8 cellular contexts compared by ENCODE assay signal in the genomic region with DNA sequence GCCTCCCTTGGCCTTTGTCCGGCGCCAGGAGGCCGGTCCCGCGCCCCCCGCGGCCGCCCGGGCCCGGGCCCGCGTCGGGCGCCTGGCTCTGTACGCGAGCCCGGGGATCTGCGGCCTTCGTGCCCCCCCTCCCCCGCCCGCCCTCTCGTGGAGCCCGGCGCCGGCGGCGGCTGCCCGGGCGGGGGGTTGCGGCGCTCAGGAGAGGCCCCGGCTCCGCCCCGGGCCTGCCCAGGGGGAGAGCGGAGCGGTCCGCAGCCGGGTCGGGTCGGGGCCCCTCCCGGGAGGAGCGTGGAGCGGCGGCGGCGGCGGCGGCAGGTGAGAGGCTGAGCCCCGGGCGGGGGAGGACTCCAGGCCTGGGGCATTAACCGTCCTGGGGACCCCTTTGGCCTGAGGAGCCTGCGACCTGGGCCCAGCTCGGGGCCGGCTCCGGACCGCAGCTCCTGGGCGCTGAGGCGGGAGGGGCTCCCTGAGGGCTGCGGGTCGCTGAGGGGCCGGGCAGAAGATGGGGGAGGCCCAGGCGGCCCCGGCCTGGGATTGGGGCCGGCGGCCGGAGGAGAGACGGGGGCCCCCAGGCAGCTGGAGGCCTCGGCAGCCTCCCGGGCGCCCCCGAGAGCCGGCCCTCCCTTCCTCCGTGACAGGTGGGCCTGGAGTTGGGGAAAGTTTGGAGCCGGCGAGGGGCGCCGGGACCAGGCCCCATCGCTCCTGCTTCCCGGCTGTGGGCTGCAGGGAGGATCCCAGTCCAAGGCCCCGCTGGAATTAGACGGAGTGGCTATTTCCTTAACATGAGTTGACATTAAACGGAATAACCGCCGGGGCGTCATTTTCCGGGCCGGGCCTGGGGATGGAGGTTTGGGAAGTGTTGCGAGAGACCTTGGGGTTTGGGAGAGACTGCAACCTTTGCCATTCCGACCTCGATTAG. TPM values are rescaled to one million over a fixed set of nuclear protein-coding genes. Genes with fewer than 3 reads are reported as not detected.
A peak's percentile ranks its signal among the peaks of the same experiment; 100 is the strongest.
DNase-seq lines count a peak whose midpoint lies in the region; ATAC-seq, FAIRE-seq and TF ChIP-seq lines count a peak whose summit lies in the region.
"Not testable (repeated sequence)": the region's sequence is repeated elsewhere in the genome, so short reads cannot be mapped to it uniquely, and the experiment has no call there.

No MANE protein-coding gene starts in this region.

- H3K36me3 ChIP-seq in OCI-LY7 (ENCODE audit: insufficient read depth, low read length), result peaks cover 37% of the 10 kb centered on the region
- H3K36me3 ChIP-seq in H1 (ENCODE audit: control insufficient read depth in 2 of 4, insufficient read depth in 4 of 4, low read length in 3 of 4); liver (ENCODE audit: control insufficient read depth in 4 of 4, insufficient read depth in 3 of 4, low read depth in 1 of 4, low read length in 3 of 4); smooth muscle cell (ENCODE audit: low read depth): not testable (repeated sequence)

- H4K20me1 ChIP-seq in OCI-LY7 (ENCODE audit: insufficient read depth, low read length) (peaks cover 13% of the 10 kb centered on the region; the same call in 1 of the 2 replicates), smooth muscle cell (ENCODE audit: low read depth) (peaks cover 21% of the 10 kb centered on the region)
- H4K20me1 ChIP-seq in H1 (replicated peaks in 1 of 2; ENCODE audit: control insufficient read depth in 1 of 2, insufficient read depth in 2 of 2, low read length in 2 of 2), result not testable (repeated sequence)

- not testable (repeated sequence) for H3K9me3 Mint-ChIP-seq in activated T-cell treated with anti-CD3 and anti-CD28 coated beads, Interleukin-2, amount 50 U/mL, for 4 hours

- H3K79me1 ChIP-seq in H1 (ENCODE audit: low read depth, low read length), result not testable (repeated sequence)

- H3K56ac ChIP-seq in H1 (replicated peaks; ENCODE audit: insufficient read length, low read depth, low read length), result not testable (repeated sequence)

- H3K27me3 Mint-ChIP-seq in activated T-cell treated with anti-CD3 and anti-CD28 coated beads, Interleukin-2, amount 50 U/mL, for 4 hours (ENCODE audit: low read depth), result not testable (repeated sequence)

- ATAC-seq in GM19328 (IDR thresholded peaks at IDR 0.05; ENCODE audit: unreplicated experiment), result peak; percentile 33
- ATAC-seq in HG03103 (IDR thresholded peaks at IDR 0.05; ENCODE audit: low read depth, unreplicated experiment), result peak; percentile 32
- peak; percentile 42 for ATAC-seq in activated T-cell treated with anti-CD3 and anti-CD28 coated beads, Interleukin-2, amount 50 U/mL, for 4 hours

- TF ChIP-seq CTCF in OCI-LY7 (conservative IDR thresholded peaks at IDR 0.05; ENCODE audit: low read length); H1 (IDR thresholded peaks at IDR 0.05; ENCODE audit: control extremely low read depth in 1 of 3, insufficient read depth in 1 of 3, low read depth in 1 of 3, low read length in 3 of 3); liver (IDR thresholded peaks at IDR 0.05; ENCODE audit: low read depth, low read length, missing input control); smooth muscle cell (IDR thresholded peaks at IDR 0.05; ENCODE audit: borderline replicate concordance, insufficient read depth, poor library complexity, severe bottlenecking): not testable (repeated sequence)

- POLR2A ChIA-PET in OCI-LY7 (lab: Charles Lee), result not testable (repeated sequence)
- POLR2A ChIA-PET in H1 (lab: Charles Lee; ENCODE audit: partially characterized antibody), result interaction anchor here (0.6 kb wide), 1 partner anchor 1969 kb away, joined by 3 read pairs; no protein-coding TSS in a partner anchor

- H3K23ac ChIP-seq in H1 (ENCODE audit: insufficient read length), result not testable (repeated sequence)

- H3K4me2 ChIP-seq in OCI-LY7 (ENCODE audit: low read length) (peak overlapping the region; percentile 97), H1 (ENCODE audit: insufficient read depth in 1 of 2, low read depth in 2 of 2, low read length in 2 of 2) (peak overlapping the region; percentile 68 to 77), smooth muscle cell (peak overlapping the region; percentile 100)

- BruUV-seq in OCI-LY7 (replicated peaks; lab: Mats Ljungman, UMichigan), result not testable (repeated sequence)

- H2AFZ ChIP-seq in OCI-LY7 (ENCODE audit: low read length); H1 (ENCODE audit: low read length): not testable (repeated sequence)
- H2AFZ ChIP-seq in smooth muscle cell (ENCODE audit: low read depth), result peak overlapping the region; percentile 72

- H2BK20ac ChIP-seq in H1 (ENCODE audit: low read length), result not testable (repeated sequence)

- not testable (repeated sequence) for H3K9me3 ChIP-seq in OCI-LY7 (ENCODE audit: low read length); H1 (ENCODE audit: insufficient read depth in 2 of 2, low read depth in 1 of 2, low read length in 1 of 2); liver (ENCODE audit: control insufficient read depth in 4 of 4, low read length in 3 of 4); smooth muscle cell (replicated peaks; ENCODE audit: low read depth)

- H3K4me3 ChIP-seq in OCI-LY7 (ENCODE audit: low read depth, low read length, poor library complexity, severe bottlenecking), result peak overlapping the region; percentile 97
- peak overlapping the region; percentile 63 to 84 (median 73) for H3K4me3 ChIP-seq in H1 (ENCODE audit: extremely low read depth in 1 of 4, insufficient read depth in 2 of 4, low read depth in 3 of 4, low read length in 4 of 4)
- peak overlapping the region; percentile 35 to 89 (median 72) for H3K4me3 ChIP-seq in liver (ENCODE audit: low read depth in 1 of 3, low read length in 3 of 3)
- H3K4me3 ChIP-seq in smooth muscle cell, result peak overlapping the region; percentile 88

- H3K23me2 ChIP-seq in H1 (ENCODE audit: low read depth, low read length), result not testable (repeated sequence)

- not testable (repeated sequence) for FAIRE-seq in H1 (lab: Jason Lieb, UNC)

- TF ChIP-seq RAD21 in H1 (IDR thresholded peaks at IDR 0.05 in 1 of 2, conservative IDR thresholded peaks at IDR 0.05 in 1 of 2; ENCODE audit: low read depth in 2 of 2, low read length in 2 of 2); liver (IDR thresholded peaks at IDR 0.05): not testable (repeated sequence)

- H3K9ac ChIP-seq in H1 (replicated peaks in 1 of 4; ENCODE audit: extremely low read depth in 1 of 4, low read depth in 3 of 4, low read length in 3 of 4), result peak overlapping the region; percentile 40 to 93 (median 78)
- peak overlapping the region; percentile 60 to 75 for H3K9ac ChIP-seq in liver (ENCODE audit: low read depth in 1 of 2, low read length in 2 of 2)
- H3K9ac ChIP-seq in smooth muscle cell (ENCODE audit: low read depth), result peak overlapping the region; percentile 93

- H3K36me3 Mint-ChIP-seq in activated T-cell treated with anti-CD3 and anti-CD28 coated beads, Interleukin-2, amount 50 U/mL, for 4 hours (ENCODE audit: insufficient read depth), result not testable (repeated sequence)

- WGBS in H1 (ENCODE audit: extremely low coverage in 1 of 2, insufficient coverage in 1 of 2, insufficient read length in 1 of 2, insufficient replicate concordance in 2 of 2, low coverage in 1 of 2, low lambda C conversion rate in 2 of 2, missing lambda C conversion rate in 1 of 2), 2 experiments, result 3% methylated on average over 10 of the region's 90 CpGs; no CpG with 5 or more reads in 1 of the 2 experiments
- 2% methylated on average over 81 of the region's 90 CpGs for WGBS in liver
- under 1% methylated on average over 18 of the region's 90 CpGs for WGBS in smooth muscle cell (ENCODE audit: low lambda C conversion rate)

- not testable (repeated sequence) for H3K27me3 ChIP-seq in H1 (replicated peaks in 1 of 4; ENCODE audit: control insufficient read depth in 3 of 4, extremely low read depth in 1 of 4, insufficient read depth in 3 of 4, low read length in 3 of 4); liver (ENCODE audit: control insufficient read depth in 4 of 4, insufficient read depth in 4 of 4, low read length in 3 of 4); smooth muscle cell (ENCODE audit: low read depth)

- not testable (repeated sequence) for H2BK5ac ChIP-seq in H1 (ENCODE audit: low read depth, low read length)

- H2BK120ac ChIP-seq in H1 (replicated peaks; ENCODE audit: low read depth, low read length), result not testable (repeated sequence)

- H3K4ac ChIP-seq in H1 (replicated peaks; ENCODE audit: insufficient read length, low read depth, low read length), result not testable (repeated sequence)

- not testable (repeated sequence) for TF ChIP-seq EP300 in H1 (IDR thresholded peaks at IDR 0.05; ENCODE audit: borderline replicate concordance in 1 of 2, low read depth in 2 of 2, low read length in 2 of 2)

- not testable (repeated sequence) for H2AK5ac ChIP-seq in H1 (ENCODE audit: low read depth, low read length)

- peak overlapping the region; percentile 93; the same call in 1 of the 2 replicates for H4K8ac ChIP-seq in H1 (ENCODE audit: extremely low read depth, insufficient read depth, low read length)

- peaks cover 21% of the 10 kb centered on the region for H3K4me1 ChIP-seq in OCI-LY7 (ENCODE audit: insufficient read depth, low read length, poor library complexity, severe bottlenecking)
- H3K4me1 ChIP-seq in H1 (replicated peaks in 1 of 4; ENCODE audit: control insufficient read depth in 3 of 4, insufficient read depth in 4 of 4, low read length in 3 of 4); liver (ENCODE audit: control insufficient read depth in 4 of 4, insufficient read depth in 4 of 4, low read length in 3 of 4); smooth muscle cell (ENCODE audit: low read depth): not testable (repeated sequence)

- not testable (repeated sequence) for H2BK15ac ChIP-seq in H1 (ENCODE audit: low read length)

- H2BK12ac ChIP-seq in H1 (ENCODE audit: low read depth, low read length), result not testable (repeated sequence)

- H3K9me2 ChIP-seq in OCI-LY7 (ENCODE audit: insufficient read depth, low read length), result not testable (repeated sequence)

- H3F3A ChIP-seq in smooth muscle cell (ENCODE audit: low read depth), result not testable (repeated sequence)

- not testable (repeated sequence) for H4K5ac ChIP-seq in H1 (ENCODE audit: insufficient read length, low read depth, low read length)

- CTCF ChIA-PET in OCI-LY7 (lab: Charles Lee; ENCODE audit: unreplicated experiment); H1 (lab: Charles Lee; ENCODE audit: partially characterized antibody): not testable (repeated sequence)

- H3K27ac ChIP-seq in OCI-LY7 (ENCODE audit: low read depth, low read length, poor library complexity, severe bottlenecking) (peak overlapping the region; percentile 63), liver (ENCODE audit: low read depth in 1 of 2, low read length in 2 of 2) (peak overlapping the region; percentile 63 to 67), smooth muscle cell (ENCODE audit: low read depth) (peak overlapping the region; percentile 67)
- H3K27ac ChIP-seq in H1 (ENCODE audit: low read depth, low read length), result not testable (repeated sequence)

- not testable (repeated sequence) for H3K14ac ChIP-seq in H1 (ENCODE audit: insufficient read length)

- H3K4me3 Mint-ChIP-seq in activated T-cell treated with anti-CD3 and anti-CD28 coated beads, Interleukin-2, amount 50 U/mL, for 4 hours, result peak overlapping the region; percentile 92

- DNase-seq in AG20443 (ENCODE audit: low spot score) (peak; percentile 28), OCI-LY7 (ENCODE audit: low spot score) (peak; percentile 51), H1 (ENCODE audit: low read depth in 1 of 2, low spot score in 2 of 2) (peak in 1 of 2 experiments; percentile 77)
- DNase-seq in activated T-cell treated with anti-CD3 and anti-CD28 coated beads, Interleukin-2, amount 50 U/mL, for 4 hours, result peak; percentile 30
- DNase-seq in smooth muscle cell (lab: John Stamatoyannopoulos, UW; ENCODE audit: unreplicated experiment), result not testable (repeated sequence)

- H3K4me1 Mint-ChIP-seq in activated T-cell treated with anti-CD3 and anti-CD28 coated beads, Interleukin-2, amount 50 U/mL, for 4 hours (ENCODE audit: low read depth), result peaks cover 32% of the 10 kb centered on the region

- 0 out of 3 replicates have a peak, but pooled peaks of 1 of the 2 experiments have one; percentile 12 for TF ChIP-seq POLR2A in H1 (IDR thresholded peaks at IDR 0.05; ENCODE audit: control extremely low read depth in 1 of 2, low read depth in 2 of 2, low read length in 2 of 2)

- H4K91ac ChIP-seq in H1 (replicated peaks; ENCODE audit: insufficient read length, low read length), result not testable (repeated sequence)

- not testable (repeated sequence) for H3K18ac ChIP-seq in H1 (ENCODE audit: extremely low read depth, low read length)

- intact Hi-C loops in OCI-LY7 (cut with micrococcal nuclease; ENCODE audit: unreplicated experiment), result loop anchor here (5.0 kb wide), 1 partner anchor 57 kb away; a partner anchor contains a TSS

- peaks cover 74% of the 10 kb centered on the region for H3K79me2 ChIP-seq in OCI-LY7 (ENCODE audit: insufficient read depth, low read depth, low read length)
- H3K79me2 ChIP-seq in H1 (ENCODE audit: control insufficient read depth in 1 of 2, insufficient read depth in 2 of 2, low read length in 2 of 2), result peaks cover 0 to 50% of the 10 kb centered on the region in 2 experiments; a peak in 2 of 4 replicates
- peaks cover 49% of the 10 kb centered on the region for H3K79me2 ChIP-seq in smooth muscle cell (ENCODE audit: low read depth)

RNA-seq across cellular contexts. Expression of a gene that starts 0.6 kb away (rescaled TPM):
- 36.6 and 46.6 TPM in 2 replicates for total RNA-seq in OCI-LY7 (2014; rRNA removed; shearing (Covaris generic))
- total RNA-seq in OCI-LY7 (2022) (58.9 and 60.1 TPM in 2 replicates), liver (10 to 100 TPM; 23.5 to 25.8 TPM), smooth muscle cell (29.2 and 31.4 TPM in 2 replicates)
- 10 to 100 TPM; 30.1 to 35.0 (median 33.1) TPM for total RNA-seq in activated T-cell treated with anti-CD3 and anti-CD28 coated beads, Interleukin-2, amount 50 U/mL, for 4 hours
- 57.5 and 59.9 TPM in 2 replicates for total RNA-seq in H1 (2021; fragmentation: NEBNext Ultra II Directional; extraction: Animal tissue kit (Norgen Biotek cat#: 25700))
- polyA plus RNA-seq in H1 (2011; rRNA removed) (25.8 and 43.1 TPM in 2 replicates), liver (1 to 10 TPM; 4.2 to 6.0 TPM), smooth muscle cell (15.9 and 18.2 TPM in 2 replicates)
- 37.5 TPM for polyA plus RNA-seq in H1 (2011; cell fraction: cytosol; rRNA removed)
- 72.5 TPM for polyA plus RNA-seq in H1 (2011; cell fraction: nucleus; rRNA removed)
- 33.2 to 44.0 TPM (median 37.2 TPM) in 4 replicates for polyA plus RNA-seq in H1 (2012, experiment 1 of 2)
- polyA plus RNA-seq in H1 (2012, experiment 2 of 2), result 3.6 TPM
- 33.1 TPM for polyA plus RNA-seq in H1 (2013, experiment 1 of 2)
- polyA plus RNA-seq in H1 (2013, experiment 2 of 2), result 31.3 TPM
- 171 and 210 TPM in 2 replicates for polyA minus RNA-seq in H1 (2011; rRNA and poly(A)+ RNA removed)
- polyA minus RNA-seq in H1 (2011; cell fraction: cytosol; rRNA and poly(A)+ RNA removed), result 72.6 TPM
- 121 TPM for polyA minus RNA-seq in H1 (2011; cell fraction: nucleus; rRNA and poly(A)+ RNA removed)

RNA-seq across cellular contexts. Expression of a gene that starts 55.5 kb away (rescaled TPM):
- total RNA-seq in OCI-LY7 (2014; rRNA removed; shearing (Covaris generic)), result 18.4 and 24.9 TPM in 2 replicates
- total RNA-seq in OCI-LY7 (2022) (32.2 and 33.3 TPM in 2 replicates), liver (10 to 100 TPM; 12.1 to 14.1 TPM), smooth muscle cell (13.6 and 18.1 TPM in 2 replicates)
- 10 to 100 TPM; 40.3 to 42.6 (median 41.0) TPM for total RNA-seq in activated T-cell treated with anti-CD3 and anti-CD28 coated beads, Interleukin-2, amount 50 U/mL, for 4 hours
- total RNA-seq in H1 (2021; fragmentation: NEBNext Ultra II Directional; extraction: Animal tissue kit (Norgen Biotek cat#: 25700)), result 40.5 and 45.1 TPM in 2 replicates
- polyA plus RNA-seq in H1 (2011; rRNA removed) (12.0 and 16.2 TPM in 2 replicates), liver (1 to 10 TPM; 6.3 TPM), smooth muscle cell (13.6 and 13.7 TPM in 2 replicates)
- 17.1 TPM for polyA plus RNA-seq in H1 (2011; cell fraction: cytosol; rRNA removed)
- 9.0 TPM for polyA plus RNA-seq in H1 (2011; cell fraction: nucleus; rRNA removed)
- polyA plus RNA-seq in H1 (2012, experiment 1 of 2), result 22.5 to 24.5 TPM (median 23.7 TPM) in 4 replicates
- polyA plus RNA-seq in H1 (2012, experiment 2 of 2), result 23.8 TPM
- polyA plus RNA-seq in H1 (2013, experiment 1 of 2), result 32.5 TPM
- polyA plus RNA-seq in H1 (2013, experiment 2 of 2), result 34.6 TPM
- 20.8 and 23.7 TPM in 2 replicates for polyA minus RNA-seq in H1 (2011; rRNA and poly(A)+ RNA removed)
- polyA minus RNA-seq in H1 (2011; cell fraction: cytosol; rRNA and poly(A)+ RNA removed), result 18.9 TPM
- polyA minus RNA-seq in H1 (2011; cell fraction: nucleus; rRNA and poly(A)+ RNA removed), result 18.5 TPM
